Comparison of ENCODE assay signal across 1 cellular context in genomic region chr18:76484749-76485387, GRCh38.
TF ChIP-seq lines count a peak whose summit lies in the region.

No MANE protein-coding gene starts in this region.

TF ChIP-seq in GM12878, 131 proteins besides CTCF, POLR2A, EP300 and RAD21 (continued from another document):
- TF ChIP-seq USF2 (IDR thresholded peaks at IDR 0.05; ENCODE audit: borderline replicate concordance, low read depth, low read length) (no peak), ZSCAN29 (IDR thresholded peaks at IDR 0.05) (no peak), DPF2 (IDR thresholded peaks at IDR 0.05) (0 out of 2 replicates have a peak, but pooled peaks have one; percentile 38), IKZF2 (IDR thresholded peaks at IDR 0.05) (peak; percentile 26 to 55; a peak in 1 of 4 replicates), CUX1 (IDR thresholded peaks at IDR 0.05; ENCODE audit: insufficient replicate concordance, low read depth, low read length) (peak; percentile 46), BHLHE40 (IDR thresholded peaks at IDR 0.05; ENCODE audit: borderline replicate concordance in 1 of 2, low read depth in 2 of 2, low read length in 1 of 2) (peak; percentile 44 to 67; a peak in 3 of 4 replicates), TBL1XR1 (IDR thresholded peaks at IDR 0.05; ENCODE audit: low read depth, low read length) (0 out of 2 replicates have a peak, but pooled peaks have one; percentile 56), SMAD5 (IDR thresholded peaks at IDR 0.05; ENCODE audit: low read depth) (no peak), BACH1 (IDR thresholded peaks at IDR 0.05; ENCODE audit: borderline replicate concordance) (no peak; the same call in 1 of the 2 replicates), SKIL (IDR thresholded peaks at IDR 0.05; ENCODE audit: low read depth, poor library complexity, severe bottlenecking) (peak; percentile 23), NR2C1 (IDR thresholded peaks at IDR 0.05) (no peak), SREBF1 (IDR thresholded peaks at IDR 0.05; ENCODE audit: low read length) (no peak), RUNX3 (IDR thresholded peaks at IDR 0.05; ENCODE audit: low read length) (peak; percentile 90), IKZF1 (conservative IDR thresholded peaks at IDR 0.05) (0 out of 2 replicates have a peak, but pooled peaks have one; percentile 23), MXI1 (IDR thresholded peaks at IDR 0.05; ENCODE audit: low read depth, low read length) (peak; percentile 48; the same call in 1 of the 2 replicates), MTA3 (IDR thresholded peaks at IDR 0.05; ENCODE audit: borderline replicate concordance, low read length) (no peak), RCOR1 (conservative IDR thresholded peaks at IDR 0.05; ENCODE audit: low read depth, low read length) (no peak), MTA2 (IDR thresholded peaks at IDR 0.05; ENCODE audit: low read depth) (peak; percentile 86), ZNF24 (IDR thresholded peaks at IDR 0.05) (0 out of 2 replicates have a peak, but pooled peaks have one; percentile 56), MEF2A (IDR thresholded peaks at IDR 0.05; ENCODE audit: insufficient read depth, low read depth, low read length) (peak; percentile 67; the same call in 1 of the 2 replicates), MEF2B (IDR thresholded peaks at IDR 0.05; ENCODE audit: partially characterized antibody, poor library complexity, severe bottlenecking) (peak; percentile 71), BCL11A (IDR thresholded peaks at IDR 0.05; ENCODE audit: low read depth, low read length) (peak; percentile 52; the same call in 1 of the 2 replicates), KDM1A (IDR thresholded peaks at IDR 0.05; ENCODE audit: borderline replicate concordance) (no peak), RELB (IDR thresholded peaks at IDR 0.05; ENCODE audit: low read depth) (peak; percentile 52; the same call in 1 of the 2 replicates), MLLT1 (IDR thresholded peaks at IDR 0.05) (no peak), GABPA (IDR thresholded peaks at IDR 0.05; ENCODE audit: low read depth) (0 out of 2 replicates have a peak, but pooled peaks have one; percentile 7)
